Comparison of ENCODE assay signal across 8 cellular contexts in the genomic region with DNA sequence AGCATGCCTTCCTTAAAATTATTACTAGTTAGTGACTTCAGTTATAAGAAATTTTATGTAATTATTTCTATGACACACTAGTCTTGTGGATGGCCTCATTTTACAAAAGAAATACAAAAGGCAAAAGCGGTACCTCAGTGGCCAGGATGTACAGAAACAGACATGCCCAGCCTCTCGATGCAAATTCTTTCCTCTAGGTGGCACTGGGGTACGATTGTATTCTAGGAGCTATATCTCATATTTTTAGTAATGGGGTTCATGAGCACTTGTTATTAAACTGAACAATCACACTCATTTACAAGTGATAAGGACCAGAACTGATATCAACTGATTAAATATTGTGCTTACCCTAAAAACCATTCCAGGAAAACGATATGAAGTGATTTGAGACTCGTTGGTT. TPM values are rescaled to one million over a fixed set of nuclear protein-coding genes. Genes with fewer than 3 reads are reported as not detected.
A peak's percentile ranks its signal among the peaks of the same experiment; 100 is the strongest.
DNase-seq lines count a peak whose midpoint lies in the region; ATAC-seq and TF ChIP-seq lines count a peak whose summit lies in the region.

No MANE protein-coding gene starts in this region.

- H3K9ac ChIP-seq in GM23248: no peak overlapping the region

- H3K27me3 ChIP-seq in BE2C (no peaks in the 10 kb centered on the region), GM23248 (replicated peaks; ENCODE audit: insufficient read depth) (no peaks in the 10 kb centered on the region), hepatocyte (no peaks in the 10 kb centered on the region), left lung (no peaks in the 10 kb centered on the region)

- DNase-seq in BE2C: peak; percentile 31
- DNase-seq in GM23248: peak; percentile 13
- DNase-seq in RWPE1 (ENCODE audit: low spot score): peak; percentile 53
- no peak for DNase-seq in hepatocyte (ENCODE audit: low spot score)
- no peak for DNase-seq in left lung
- DNase-seq in NCI-H1930 (lab: John Stamatoyannopoulos, UW): no peak
- no peak for DNase-seq in NCI-H1417 treated with DMSO at 0.1 percent for 48 hours (lab: John Stamatoyannopoulos, UW)

- CTCF ChIA-PET in RWPE1 (lab: Yijun Ruan, JAX): interaction anchor here (0.5 to 1.3 kb wide), 9 partner anchors 11 to 551 kb away, joined by 3 to 6 read pairs (median 3); no protein-coding TSS in a partner anchor

- ATAC-seq in left lung: no peak
- ATAC-seq in HG03457 (IDR thresholded peaks at IDR 0.05; ENCODE audit: unreplicated experiment): no peak

- H4K20me1 ChIP-seq in GM23248 (ENCODE audit: insufficient read depth): no peaks in the 10 kb centered on the region
- H4K20me1 ChIP-seq in hepatocyte (ENCODE audit: insufficient read depth, poor library complexity, severe bottlenecking): no peaks in the 10 kb centered on the region

- H3F3A ChIP-seq in GM23248 (ENCODE audit: insufficient read depth): no peaks in the 10 kb centered on the region

- 88 to 93% methylated on average over 5 of the region's 5 CpGs for WGBS in GM23248 (ENCODE audit: low coverage in 1 of 2, low lambda C conversion rate in 2 of 2, missing lambda C conversion rate in 2 of 2), 2 experiments
- WGBS in hepatocyte (ENCODE audit: low lambda C conversion rate, missing lambda C conversion rate): 85% methylated on average over 5 of the region's 5 CpGs

- H3K4me2 ChIP-seq in GM23248 (ENCODE audit: unreplicated experiment) (no peak overlapping the region), hepatocyte (no peak overlapping the region)

- H3K79me2 ChIP-seq in GM23248 (ENCODE audit: insufficient read depth): no peaks in the 10 kb centered on the region
- H3K79me2 ChIP-seq in hepatocyte: no peaks in the 10 kb centered on the region

- no peaks in the 10 kb centered on the region for H3K9me2 ChIP-seq in GM23248 (ENCODE audit: insufficient read depth)
- no peaks in the 10 kb centered on the region for H3K9me2 ChIP-seq in hepatocyte (replicated peaks; ENCODE audit: insufficient read depth)

- no peaks in the 10 kb centered on the region for H3K4me1 ChIP-seq in BE2C
- H3K4me1 ChIP-seq in GM23248 (ENCODE audit: insufficient read depth): no peaks in the 10 kb centered on the region
- H3K4me1 ChIP-seq in hepatocyte (ENCODE audit: insufficient read depth): no peaks in the 10 kb centered on the region
- no peaks in the 10 kb centered on the region for H3K4me1 ChIP-seq in left lung

- H3K27ac ChIP-seq in GM23248: no peak overlapping the region
- no peak overlapping the region for H3K27ac ChIP-seq in RWPE1
- H3K27ac ChIP-seq in hepatocyte: no peak overlapping the region
- no peak overlapping the region for H3K27ac ChIP-seq in left lung

- no peak overlapping the region for H2AFZ ChIP-seq in GM23248
- no peak overlapping the region for H2AFZ ChIP-seq in hepatocyte

- TF ChIP-seq CTCF in BE2C (IDR thresholded peaks at IDR 0.05; ENCODE audit: low read depth, low read length) (peak; percentile 70), RWPE1 (conservative IDR thresholded peaks at IDR 0.05; ENCODE audit: low read depth) (peak; percentile 40), hepatocyte (IDR thresholded peaks at IDR 0.05; ENCODE audit: poor library complexity) (peak; percentile 19), left lung (IDR thresholded peaks at IDR 0.05) (no peak)

- intact Hi-C loops in left lung (cut with DNase I): no loop called here

- POLR2A ChIA-PET in RWPE1 (lab: Yijun Ruan, JAX; ENCODE audit: low non-redundant PET): no interaction called here

- H3K36me3 ChIP-seq in BE2C (no peaks in the 10 kb centered on the region), GM23248 (ENCODE audit: low read depth) (no peaks in the 10 kb centered on the region), hepatocyte (replicated peaks; ENCODE audit: insufficient read depth, low read depth) (no peaks in the 10 kb centered on the region), left lung (peaks cover 0 to 18% of the 10 kb centered on the region in 2 donors)

- H3K9me3 ChIP-seq in BE2C: no peaks in the 10 kb centered on the region; the same call in 1 of the 2 replicates
- no peaks in the 10 kb centered on the region for H3K9me3 ChIP-seq in GM23248 (ENCODE audit: low read depth)
- H3K9me3 ChIP-seq in hepatocyte (ENCODE audit: low read depth): no peaks in the 10 kb centered on the region
- peaks cover 0 to 1% of the 10 kb centered on the region in 2 donors for H3K9me3 ChIP-seq in left lung

- no peak overlapping the region for H3K4me3 ChIP-seq in BE2C (ENCODE audit: low read depth, low read length)
- no peak overlapping the region for H3K4me3 ChIP-seq in GM23248
- no peak overlapping the region for H3K4me3 ChIP-seq in hepatocyte
- H3K4me3 ChIP-seq in left lung: no peak overlapping the region

- in situ Hi-C loops in GM23248 (cut with MboI): no loop called here

RNA-seq across cellular contexts. Expression of a gene that starts 59.8 kb away (rescaled TPM):
- polyA plus RNA-seq in BE2C (2012; ENCODE audit: insufficient read depth, insufficient read length, low read depth): 34.6 TPM
- total RNA-seq in GM23248 (2014; rRNA removed; shearing (Covaris generic)): 62.6 and 74.0 TPM in 2 replicates
- polyA plus RNA-seq in GM23248 (2016; fragmentation: Nextera tagmentation; extraction: Ambion mirVana): 52.6 and 53.1 TPM in 2 replicates
- 236 and 264 TPM in 2 replicates for total RNA-seq in hepatocyte
- 138 and 143 TPM in 2 replicates for polyA plus RNA-seq in hepatocyte
- total RNA-seq in left lung: 100 to 1,000 TPM; 179 to 879 TPM

Comparison
In these comparisons a context has a peak if more than half of its experiments do, and no peak if none do; other contexts are left out.
1. DNase-seq: peak in BE2C (single experiment), GM23248 (single experiment) and RWPE1 (single experiment); none in hepatocyte (single experiment), left lung (0 of 2), NCI-H1930 (0 of 2) and NCI-H1417 treated with DMSO at 0.1 percent for 48 hours (single experiment).
2. CTCF ChIP-seq: peak in BE2C (single experiment), RWPE1 (single experiment) and hepatocyte (single experiment); none in left lung (0 of 2).